Comparison of ENCODE assay signal across 8 cellular contexts in the genomic region with DNA sequence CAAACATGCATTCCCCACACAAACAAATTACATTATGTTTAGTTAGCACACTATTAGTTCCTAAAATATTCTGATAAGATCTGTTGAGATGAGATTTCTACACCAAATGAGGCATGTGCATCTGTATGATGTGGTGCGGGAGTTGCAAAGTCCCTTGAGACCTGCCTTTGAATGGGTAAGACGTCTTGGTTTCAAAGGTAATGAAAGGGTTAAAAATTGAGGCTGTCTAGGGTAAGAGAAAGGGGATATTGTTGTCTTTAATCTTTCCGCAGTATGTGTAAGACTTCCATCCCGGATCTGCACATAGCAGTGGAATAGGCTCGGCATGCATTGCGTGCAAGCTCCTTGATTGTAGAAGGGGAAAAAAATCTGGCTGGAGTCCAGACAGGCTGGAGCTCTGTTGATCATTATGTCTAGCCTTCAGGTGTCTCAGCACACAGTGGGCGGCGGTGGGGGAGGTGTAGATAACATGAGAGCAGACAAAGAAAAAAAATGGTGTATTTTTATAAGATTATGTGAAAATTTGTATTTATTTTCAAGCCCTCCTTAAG.
DNase-seq lines count a peak whose midpoint lies in the region; ATAC-seq and TF ChIP-seq lines count a peak whose summit lies in the region.

No MANE protein-coding gene starts in this region.

- ATAC-seq in GM19023 (IDR thresholded peaks at IDR 0.05; ENCODE audit: unreplicated experiment): peak; percentile 53
- ATAC-seq in HG03378 (IDR thresholded peaks at IDR 0.05; ENCODE audit: unreplicated experiment): peak; percentile 49
- peak; percentile 27 for ATAC-seq in stimulated activated memory B cell treated with anti-CD40 and anti-IgM and Interleukin-4, amounts not matched to agents 10 μg/mL and 1 μg/mL and 100 μg/mL, for 72 hours

- H3K9me3 Mint-ChIP-seq in endodermal cell: peaks cover 3% of the 10 kb centered on the region
- H3K9me3 Mint-ChIP-seq in stimulated activated memory B cell treated with anti-CD40 and anti-IgM and Interleukin-4, amounts not matched to agents 10 μg/mL and 1 μg/mL and 100 μg/mL, for 72 hours: peaks cover 1% of the 10 kb centered on the region

- no peak overlapping the region for H3K9ac ChIP-seq in endodermal cell (ENCODE audit: extremely low read depth, low read length, poor library complexity, severe bottlenecking)

- no peaks in the 10 kb centered on the region for H3K27me3 Mint-ChIP-seq in endodermal cell (ENCODE audit: insufficient read depth)
- peaks cover 2% of the 10 kb centered on the region for H3K27me3 Mint-ChIP-seq in stimulated activated memory B cell treated with anti-CD40 and anti-IgM and Interleukin-4, amounts not matched to agents 10 μg/mL and 1 μg/mL and 100 μg/mL, for 72 hours

- DNase-seq in NCI-H524 (lab: John Stamatoyannopoulos, UW) (peak; percentile 96 to 99), endodermal cell (no peak), mucosa of gallbladder (ENCODE audit: low spot score) (peak; percentile 88)
- peak; percentile 45 to 56 for DNase-seq in activated CD4-positive, alpha-beta T cell treated with anti-CD3 and anti-CD28 coated beads, Interleukin-2, amount 50 U/mL, for 48 hours

- no peak for TF ChIP-seq CTCF in endodermal cell (conservative IDR thresholded peaks at IDR 0.05)

- no peak overlapping the region for H3K27ac Mint-ChIP-seq in endodermal cell
- H3K27ac Mint-ChIP-seq in stimulated activated memory B cell treated with anti-CD40 and anti-IgM and Interleukin-4, amounts not matched to agents 10 μg/mL and 1 μg/mL and 100 μg/mL, for 72 hours: no peak overlapping the region

- H2AFZ ChIP-seq in ACC112 (ENCODE audit: low read length, unreplicated experiment): no peak overlapping the region

- H3K4me3 Mint-ChIP-seq in endodermal cell: no peak overlapping the region
- H3K4me3 Mint-ChIP-seq in stimulated activated memory B cell treated with anti-CD40 and anti-IgM and Interleukin-4, amounts not matched to agents 10 μg/mL and 1 μg/mL and 100 μg/mL, for 72 hours: no peak overlapping the region

- 18 to 77% methylated on average over 4 to 8 of the region's 8 CpGs for WGBS in endodermal cell (ENCODE audit: insufficient coverage in 1 of 2, insufficient read length in 1 of 2), 2 experiments

- peaks cover 20% of the 10 kb centered on the region for H3K4me1 ChIP-seq in ACC112 (ENCODE audit: control insufficient read depth, insufficient read depth, low read length, unreplicated experiment)
- H3K4me1 ChIP-seq in endodermal cell (ENCODE audit: control insufficient read depth, insufficient read depth, low read length): no peaks in the 10 kb centered on the region

- H3K36me3 ChIP-seq in ACC112 (ENCODE audit: insufficient read depth, low read length) (peaks cover 8% of the 10 kb centered on the region; the same call in 1 of the 2 replicates), endodermal cell (ENCODE audit: control insufficient read depth, insufficient read depth, low read length) (no peaks in the 10 kb centered on the region)

- peak overlapping the region; percentile 84 for H3K27ac ChIP-seq in ACC112 (ENCODE audit: low read depth, low read length)
- peak overlapping the region; percentile 92 for H3K27ac ChIP-seq in endodermal cell (ENCODE audit: low read depth, low read length)

- no peaks in the 10 kb centered on the region for H3K9me3 ChIP-seq in endodermal cell (ENCODE audit: control insufficient read depth, low read length)

- no peaks in the 10 kb centered on the region for H3K27me3 ChIP-seq in ACC112 (ENCODE audit: insufficient read depth, low read length)
- no peaks in the 10 kb centered on the region for H3K27me3 ChIP-seq in endodermal cell (ENCODE audit: control insufficient read depth, insufficient read depth, low read length, poor library complexity, severe bottlenecking)

- H3K4me3 ChIP-seq in ACC112 (ENCODE audit: low read depth, low read length) (peak overlapping the region; percentile 88), endodermal cell (ENCODE audit: low read length) (peak overlapping the region; percentile 61)

- H3K79me2 ChIP-seq in ACC112 (ENCODE audit: control insufficient read depth, insufficient read depth, low read length, unreplicated experiment): peaks cover 63% of the 10 kb centered on the region

- no peaks in the 10 kb centered on the region for H3K4me1 Mint-ChIP-seq in endodermal cell
- H3K4me1 Mint-ChIP-seq in stimulated activated memory B cell treated with anti-CD40 and anti-IgM and Interleukin-4, amounts not matched to agents 10 μg/mL and 1 μg/mL and 100 μg/mL, for 72 hours: no peaks in the 10 kb centered on the region

- no peaks in the 10 kb centered on the region for H3K36me3 Mint-ChIP-seq in endodermal cell (ENCODE audit: low read depth)
- H3K36me3 Mint-ChIP-seq in stimulated activated memory B cell treated with anti-CD40 and anti-IgM and Interleukin-4, amounts not matched to agents 10 μg/mL and 1 μg/mL and 100 μg/mL, for 72 hours: no peaks in the 10 kb centered on the region
